ENCODE assay signal across 1 cellular context in genomic region chr3:170866499-170866898, GRCh38.
TF ChIP-seq lines count a peak whose summit lies in the region.

No MANE protein-coding gene starts in this region.

TF ChIP-seq in GM23338, 12 proteins besides CTCF, POLR2A, EP300 and RAD21 (continued from another document):
- no peak for TF ChIP-seq STAT1 (IDR thresholded peaks at IDR 0.05; ENCODE audit: unreplicated experiment)
